Comparison of ENCODE assay signal across 1 cellular context in the genomic region with DNA sequence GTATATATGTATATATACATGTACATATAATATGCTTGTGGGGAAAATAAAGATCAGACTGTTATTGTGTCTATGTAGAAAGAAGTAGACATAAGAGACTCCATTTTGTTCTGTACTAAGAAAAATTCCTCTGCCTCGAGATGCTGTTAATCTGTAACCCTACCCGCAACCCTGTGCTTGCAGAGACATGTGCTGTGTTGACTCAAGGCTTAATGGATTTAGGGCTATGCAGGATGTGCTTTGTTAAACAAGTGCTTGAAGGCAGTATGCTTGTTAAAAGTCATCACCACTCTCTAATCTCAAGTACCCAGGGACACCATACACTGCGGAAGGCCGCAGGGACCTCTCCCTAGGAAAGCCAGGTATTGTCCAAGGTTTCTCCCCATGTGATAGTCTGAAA.
TF ChIP-seq lines count a peak whose summit lies in the region.

No MANE protein-coding gene starts in this region.

TF ChIP-seq in HepG2, 621 proteins besides CTCF, POLR2A, EP300 and RAD21 (continued from another document):
- TF ChIP-seq, protein P1, sequence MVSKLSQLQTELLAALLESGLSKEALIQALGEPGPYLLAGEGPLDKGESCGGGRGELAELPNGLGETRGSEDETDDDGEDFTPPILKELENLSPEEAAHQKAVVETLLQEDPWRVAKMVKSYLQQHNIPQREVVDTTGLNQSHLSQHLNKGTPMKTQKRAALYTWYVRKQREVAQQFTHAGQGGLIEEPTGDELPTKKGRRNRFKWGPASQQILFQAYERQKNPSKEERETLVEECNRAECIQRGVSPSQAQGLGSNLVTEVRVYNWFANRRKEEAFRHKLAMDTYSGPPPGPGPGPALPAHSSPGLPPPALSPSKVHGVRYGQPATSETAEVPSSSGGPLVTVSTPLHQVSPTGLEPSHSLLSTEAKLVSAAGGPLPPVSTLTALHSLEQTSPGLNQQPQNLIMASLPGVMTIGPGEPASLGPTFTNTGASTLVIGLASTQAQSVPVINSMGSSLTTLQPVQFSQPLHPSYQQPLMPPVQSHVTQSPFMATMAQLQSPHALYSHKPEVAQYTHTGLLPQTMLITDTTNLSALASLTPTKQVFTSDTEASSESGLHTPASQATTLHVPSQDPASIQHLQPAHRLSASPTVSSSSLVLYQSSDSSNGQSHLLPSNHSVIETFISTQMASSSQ (IDR thresholded peaks at IDR 0.05; ENCODE audit: low read depth), result 0 out of 2 replicates have a peak, but pooled peaks have one; percentile 40
- TF ChIP-seq, protein P1 (CRISPR knock-in tag; IDR thresholded peaks at IDR 0.05; ENCODE audit: borderline replicate concordance), result peak; percentile 61; the same call in 1 of the 2 replicates
- 0 out of 2 replicates have a peak, but pooled peaks have one; percentile 17 for TF ChIP-seq BCL6 (CRISPR knock-in tag; IDR thresholded peaks at IDR 0.05)
